ENCODE assay signal across 9 cellular contexts in the genomic region with DNA sequence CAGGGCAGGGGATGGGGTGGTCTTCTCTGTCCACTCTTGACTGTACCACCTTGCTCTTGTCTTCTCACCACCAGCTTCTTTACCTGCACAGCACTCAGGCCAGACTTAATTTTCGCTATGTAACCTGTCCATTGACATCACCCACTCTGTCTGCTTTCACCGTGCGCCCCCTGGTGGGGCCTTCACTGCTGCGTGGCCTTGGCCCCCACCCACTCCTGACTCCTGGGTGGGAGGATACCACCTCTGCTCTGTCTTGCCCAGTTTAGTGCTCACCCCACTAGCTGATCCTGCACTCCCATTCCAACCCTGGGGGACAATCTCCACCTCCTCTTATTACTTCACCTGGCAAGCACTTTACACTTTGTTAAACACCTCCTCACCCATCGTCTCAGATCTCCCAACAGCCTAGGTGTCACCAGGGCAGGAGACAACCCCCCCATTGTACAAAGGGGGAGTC. TPM values are rescaled to one million over a fixed set of nuclear protein-coding genes. Genes with fewer than 3 reads are reported as not detected.
A peak's percentile ranks its signal among the peaks of the same experiment; 100 is the strongest.
DNase-seq lines count a peak whose midpoint lies in the region; ATAC-seq and TF ChIP-seq lines count a peak whose summit lies in the region.
"Had no signal": no experiment of that assay in that cellular context is flagged by ENCODE, and none has a peak within 500 bp of the region (broad histone marks: within the 10 kb centered on the region; RNA-seq: fewer than 3 reads in every experiment).

No MANE protein-coding gene starts in this region.

- 16% methylated on average over 5 of the region's 5 CpGs for WGBS in right cardiac atrium

- no peak overlapping the region for H3K4me3 Mint-ChIP-seq in activated naive CD8-positive, alpha-beta T cell treated with anti-CD3 and anti-CD28 coated beads, Interleukin-2, amount 10 ng/mL, durations not matched to agents 7 days and 5 days

- peaks cover 2% of the 10 kb centered on the region for H3K4me1 Mint-ChIP-seq in activated naive CD8-positive, alpha-beta T cell treated with anti-CD3 and anti-CD28 coated beads, Interleukin-2, amount 10 ng/mL, durations not matched to agents 7 days and 5 days

- POLR2A ChIA-PET in activated naive CD8-positive, alpha-beta T cell treated with anti-CD3 and anti-CD28 coated beads, Interleukin-2, amount 10 ng/mL, durations not matched to agents 7 days and 5 days (lab: Charles Lee): no interaction called here

- no peaks in the 10 kb centered on the region for H3K36me3 Mint-ChIP-seq in activated naive CD8-positive, alpha-beta T cell treated with anti-CD3 and anti-CD28 coated beads, Interleukin-2, amount 10 ng/mL, durations not matched to agents 7 days and 5 days

- no peak overlapping the region for H3K27ac ChIP-seq in C4-2B
- H3K27ac ChIP-seq in right cardiac atrium (ENCODE audit: low read length): no peak overlapping the region

- peak; percentile 46 for DNase-seq in HT1080 (ENCODE audit: low read depth)
- DNase-seq in T follicular helper cell (ENCODE audit: low read depth): peak; percentile 68
- DNase-seq in activated naive CD8-positive, alpha-beta T cell treated with anti-CD3 and anti-CD28 coated beads, Interleukin-2, amount 10 ng/mL, durations not matched to agents 7 days and 5 days: peak; percentile 82
- peak; percentile 78 to 94 (median 92) for DNase-seq in right cardiac atrium
- peak; percentile 57 to 73 for DNase-seq in stimulated activated CD4-positive, alpha-beta T cell treated with anti-CD3 and anti-CD28 coated beads, Interleukin-15, amount 100 ng/mL, for 1 hour (ENCODE audit: low read depth in 1 of 2, low spot score in 1 of 2)
- no peak for DNase-seq in NCI-H446 treated with DMSO at 0.1 percent for 48 hours (lab: John Stamatoyannopoulos, UW)

- intact Hi-C loops in right cardiac atrium (cut with DNase I): loop anchor here (2.0 to 5.0 kb wide), 4 partner anchors 28 to 190 kb away; partner anchors contain the start of gene MYL3 (in 1 of the 4)

- no peaks in the 10 kb centered on the region for H3K9me3 Mint-ChIP-seq in activated naive CD8-positive, alpha-beta T cell treated with anti-CD3 and anti-CD28 coated beads, Interleukin-2, amount 10 ng/mL, durations not matched to agents 7 days and 5 days

- peaks cover 49% of the 10 kb centered on the region for H3K27me3 Mint-ChIP-seq in activated naive CD8-positive, alpha-beta T cell treated with anti-CD3 and anti-CD28 coated beads, Interleukin-2, amount 10 ng/mL, durations not matched to agents 7 days and 5 days

- peak; percentile 86 for TF ChIP-seq CTCF in C4-2B (conservative IDR thresholded peaks at IDR 0.05)

- H3K9me3 ChIP-seq in right cardiac atrium (ENCODE audit: control insufficient read depth, low read length): no peaks in the 10 kb centered on the region

- no peak overlapping the region for H3K4me3 ChIP-seq in right cardiac atrium (ENCODE audit: low read length)

- H3K27ac Mint-ChIP-seq in activated naive CD8-positive, alpha-beta T cell treated with anti-CD3 and anti-CD28 coated beads, Interleukin-2, amount 10 ng/mL, durations not matched to agents 7 days and 5 days: no peak overlapping the region

- H3K4me1 ChIP-seq in right cardiac atrium (ENCODE audit: control insufficient read depth, insufficient read depth, low read length): peaks cover 14% of the 10 kb centered on the region

- no peaks in the 10 kb centered on the region for H3K27me3 ChIP-seq in right cardiac atrium (ENCODE audit: control insufficient read depth, insufficient read depth)

- ATAC-seq in activated naive CD8-positive, alpha-beta T cell treated with anti-CD3 and anti-CD28 coated beads, Interleukin-2, amount 10 ng/mL, durations not matched to agents 7 days and 5 days (ENCODE audit: low read depth): peak; percentile 70
- peak; percentile 20 to 33 for ATAC-seq in right cardiac atrium
- ATAC-seq in GM21423 (IDR thresholded peaks at IDR 0.05; ENCODE audit: unreplicated experiment): no peak

RNA-seq across cellular contexts. Expression of gene PTH1R, which starts 17.7 kb away (rescaled TPM):
- total RNA-seq in HT1080 (2014; rRNA removed; shearing (Covaris generic)): 2.6 and 3.1 TPM in 2 replicates
- 1.7 TPM in 2 replicates for polyA plus RNA-seq in HT1080 (2015; cell fraction: cytosol; rRNA removed)
- polyA plus RNA-seq in HT1080 (2015; cell fraction: nucleus; rRNA removed): 2.4 and 3.9 TPM in 2 replicates
- not detected for total RNA-seq in activated naive CD8-positive, alpha-beta T cell treated with anti-CD3 and anti-CD28 coated beads, Interleukin-2, amount 10 ng/mL, durations not matched to agents 7 days and 5 days
- total RNA-seq in right cardiac atrium: 10 to 100 TPM in 3 of 4 donors, 1 to 10 TPM in 1; 9.3 to 15.6 (median 12.6) TPM
- polyA plus RNA-seq in right cardiac atrium: 18.5 TPM

RNA-seq across cellular contexts. Expression of gene MYL3, which starts 32.0 kb away (rescaled TPM):
- total RNA-seq in HT1080 (2014; rRNA removed; shearing (Covaris generic)): not detected in 2 replicates
- 0.09 TPM in 1 of 2 replicates, not detected in the other for polyA plus RNA-seq in HT1080 (2015; cell fraction: cytosol; rRNA removed)
- polyA plus RNA-seq in HT1080 (2015; cell fraction: nucleus; rRNA removed): 0.16 TPM in 1 of 2 replicates, not detected in the other
- not detected for total RNA-seq in activated naive CD8-positive, alpha-beta T cell treated with anti-CD3 and anti-CD28 coated beads, Interleukin-2, amount 10 ng/mL, durations not matched to agents 7 days and 5 days
- 100 to 1,000 TPM in 3 of 4 donors, 10 to 100 TPM in 1; 42.7 to 442 (median 293) TPM for total RNA-seq in right cardiac atrium
- polyA plus RNA-seq in right cardiac atrium: 1,012 TPM
- total RNA-seq: pulmonary artery endothelial cell had no signal

Comparison
In these comparisons a context has a peak if more than half of its experiments do, and no peak if none do; other contexts are left out.
1. RNA of gene MYL3, which starts 32.0 kb away (total RNA-seq): 42.7 to 442 TPM in right cardiac atrium; not detected in HT1080 and not detected in activated naive CD8-positive, alpha-beta T cell treated with anti-CD3 and anti-CD28 coated beads, Interleukin-2, amount 10 ng/mL, durations not matched to agents 7 days and 5 days; every median in the first group is over 10 times any median in the second.